Comparison of ENCODE assay signal across 17 cellular contexts in genomic region chr10:70048309-70048708, GRCh38. TPM values are rescaled to one million over a fixed set of nuclear protein-coding genes. Genes with fewer than 3 reads are reported as not detected.
DNase-seq lines count a peak whose midpoint lies in the region; ATAC-seq, FAIRE-seq and TF ChIP-seq lines count a peak whose summit lies in the region.
"Had no signal": no experiment of that assay in that cellular context is flagged by ENCODE, and none has a peak within 500 bp of the region (broad histone marks: within the 10 kb centered on the region; RNA-seq: fewer than 3 reads in every experiment).

No MANE protein-coding gene starts in this region.

- H3K4me1 ChIP-seq in astrocyte (ENCODE audit: insufficient read depth, low read length) (no peaks in the 10 kb centered on the region), liver (ENCODE audit: control insufficient read depth in 4 of 4, insufficient read depth in 4 of 4, low read length in 3 of 4) (peaks cover 6 to 12% (median 9%) of the 10 kb centered on the region in 4 donors), trophoblast cell (ENCODE audit: control insufficient read depth in 1 of 2, insufficient read depth in 2 of 2, low read length in 2 of 2) (no peaks in the 10 kb centered on the region), uterus (no peaks in the 10 kb centered on the region)
- H3K4me1 ChIP-seq: A549 had no signal

- H4K8ac ChIP-seq in trophoblast cell (ENCODE audit: low read depth, low read length): no peak overlapping the region

- TF ChIP-seq POLR2A in uterus (IDR thresholded peaks at IDR 0.05): no peak

- DNase-seq in NCI-H1048 (lab: John Stamatoyannopoulos, UW) (peak; percentile 84), astrocyte (ENCODE audit: low read depth) (no peak), trophoblast cell (no peak), uterus (no peak)
- DNase-seq in stimulated activated CD8-positive, alpha-beta memory T cell treated with anti-CD3 and anti-CD28 coated beads, Interleukin-4, amount 100 ng/mL, for 48 hours: no peak
- DNase-seq: AML-193; CD4-positive, CD25-positive, alpha-beta regulatory T cell; DMS 273 treated with DMSO at 0.1 percent for 48 hours had no signal

- peaks cover 17% of the 10 kb centered on the region for H3K27me3 ChIP-seq in astrocyte (ENCODE audit: insufficient read depth, low read length)
- peaks cover 0 to 3% (median 0%) of the 10 kb centered on the region in 4 donors for H3K27me3 ChIP-seq in liver (ENCODE audit: control insufficient read depth in 4 of 4, insufficient read depth in 4 of 4, low read length in 3 of 4)
- peaks cover 15% of the 10 kb centered on the region for H3K27me3 ChIP-seq in trophoblast cell (ENCODE audit: insufficient read depth, low read length)
- no peaks in the 10 kb centered on the region for H3K27me3 ChIP-seq in uterus

- H2AFZ ChIP-seq in astrocyte (ENCODE audit: low read depth, low read length) (no peak overlapping the region), trophoblast cell (ENCODE audit: insufficient read depth, low read length, poor library complexity) (no peak overlapping the region)

- no peak overlapping the region for H4K12ac ChIP-seq in trophoblast cell (ENCODE audit: low read depth, low read length)

- H3K36me3 Mint-ChIP-seq in astrocyte (ENCODE audit: low read depth, unreplicated experiment): no peaks in the 10 kb centered on the region
- H3K36me3 Mint-ChIP-seq: CD4-positive, CD25-positive, alpha-beta regulatory T cell had no signal

- no peak for ATAC-seq in HG02642 (IDR thresholded peaks at IDR 0.05; ENCODE audit: poor library complexity, unreplicated experiment)
- ATAC-seq: A549, GM12878 had no signal

- H2AK5ac ChIP-seq in trophoblast cell (ENCODE audit: low read length): no peak overlapping the region

- H3K4me2 ChIP-seq in astrocyte (ENCODE audit: low read length) (no peak overlapping the region), trophoblast cell (ENCODE audit: low read length) (no peak overlapping the region)
- H3K4me2 ChIP-seq: A549; BLaER1 treated with 17β-estradiol and CSF1 and Interleukin-3, amounts not matched to agents 10 nM and 100 nM had no signal

- peaks cover 12% of the 10 kb centered on the region for H3K27me3 Mint-ChIP-seq in astrocyte (ENCODE audit: low read depth, unreplicated experiment)

- no peak overlapping the region for H2BK5ac ChIP-seq in trophoblast cell (ENCODE audit: low read depth, low read length, poor library complexity)

- H3K9ac ChIP-seq in astrocyte (ENCODE audit: low read length): no peak overlapping the region
- H3K9ac ChIP-seq in liver (ENCODE audit: low read depth in 1 of 2, low read length in 2 of 2): no peak overlapping the region
- peak overlapping the region; percentile 67 for H3K9ac ChIP-seq in trophoblast cell (ENCODE audit: low read length)
- H3K9ac ChIP-seq: BLaER1 treated with 17β-estradiol and CSF1 and Interleukin-3, amounts not matched to agents 10 nM and 100 nM had no signal

- TF ChIP-seq CTCF in astrocyte (IDR thresholded peaks at IDR 0.05; ENCODE audit: insufficient read depth, low read depth, low read length): no peak
- TF ChIP-seq CTCF in liver (IDR thresholded peaks at IDR 0.05; ENCODE audit: low read depth, low read length, missing input control): no peak
- TF ChIP-seq CTCF in uterus (IDR thresholded peaks at IDR 0.05): no peak

- H4K91ac ChIP-seq in trophoblast cell (ENCODE audit: low read depth, low read length): no peak overlapping the region

- peak overlapping the region; percentile 47 for H3K27ac Mint-ChIP-seq in astrocyte (ENCODE audit: unreplicated experiment)
- H3K27ac Mint-ChIP-seq: CD4-positive, CD25-positive, alpha-beta regulatory T cell had no signal

- H3K4me3 ChIP-seq in astrocyte (ENCODE audit: insufficient read depth, low read depth, low read length) (no peak overlapping the region), liver (ENCODE audit: low read depth in 1 of 3, low read length in 3 of 3) (no peak overlapping the region), trophoblast cell (ENCODE audit: low read depth, low read length) (no peak overlapping the region), uterus (no peak overlapping the region)
- H3K4me3 ChIP-seq: A549; BLaER1 treated with 17β-estradiol and CSF1 and Interleukin-3, amounts not matched to agents 10 nM and 100 nM; GM12878; HAP-1 had no signal

- intact Hi-C loops in uterus (cut with DNase I; ENCODE audit: low total_unique reads): no loop called here

- no peaks in the 10 kb centered on the region for H3K36me3 ChIP-seq in astrocyte (ENCODE audit: insufficient read depth, low read length)
- no peaks in the 10 kb centered on the region for H3K36me3 ChIP-seq in liver (ENCODE audit: control insufficient read depth in 4 of 4, insufficient read depth in 3 of 4, low read depth in 1 of 4, low read length in 3 of 4)
- no peaks in the 10 kb centered on the region for H3K36me3 ChIP-seq in trophoblast cell (ENCODE audit: control insufficient read depth in 1 of 2, insufficient read depth in 2 of 2, low read length in 2 of 2)
- H3K36me3 ChIP-seq in uterus: no peaks in the 10 kb centered on the region
- H3K36me3 ChIP-seq: BLaER1 treated with 17β-estradiol and CSF1 and Interleukin-3, amounts not matched to agents 10 nM and 100 nM; HAP-1 had no signal

- H3K4ac ChIP-seq in trophoblast cell (ENCODE audit: low read depth, low read length): no peak overlapping the region

- no peak overlapping the region for H3K23ac ChIP-seq in trophoblast cell (ENCODE audit: low read length)

- H3K9me3 Mint-ChIP-seq in astrocyte (ENCODE audit: unreplicated experiment): peaks cover 2% of the 10 kb centered on the region

- H3K14ac ChIP-seq in trophoblast cell (ENCODE audit: low read length): no peak overlapping the region

- no peaks in the 10 kb centered on the region for H3K79me2 ChIP-seq in astrocyte (ENCODE audit: insufficient read depth, low read length)
- H3K79me2 ChIP-seq in trophoblast cell (ENCODE audit: control insufficient read depth, insufficient read depth, low read length, poor library complexity): peaks cover 3% of the 10 kb centered on the region

- no peaks in the 10 kb centered on the region for H4K20me1 ChIP-seq in astrocyte (ENCODE audit: insufficient read depth, low read length)
- H4K20me1 ChIP-seq: BLaER1 treated with 17β-estradiol and CSF1 and Interleukin-3, amounts not matched to agents 10 nM and 100 nM had no signal

- WGBS in liver: 54% methylated on average over 4 of the region's 4 CpGs
- no CpG with 5 or more reads among the region's 4 CpGs for whole genome bisulfite sequencing in trophoblast cell (ENCODE audit: extremely low coverage, insufficient coverage, insufficient read length)

- H3K4me3 Mint-ChIP-seq in astrocyte (ENCODE audit: unreplicated experiment): no peak overlapping the region
- H3K4me3 Mint-ChIP-seq: CD4-positive, CD25-positive, alpha-beta regulatory T cell had no signal

- TF ChIP-seq RAD21 in liver (IDR thresholded peaks at IDR 0.05): no peak

- no peak overlapping the region for H2BK12ac ChIP-seq in trophoblast cell (ENCODE audit: low read length)

- H3K27ac ChIP-seq in astrocyte (ENCODE audit: low read depth, low read length) (no peak overlapping the region), liver (ENCODE audit: low read depth in 1 of 2, low read length in 2 of 2) (no peak overlapping the region), trophoblast cell (ENCODE audit: low read depth, low read length) (no peak overlapping the region), uterus (no peak overlapping the region)
- H3K27ac ChIP-seq: A549; BLaER1 treated with 17β-estradiol and CSF1 and Interleukin-3, amounts not matched to agents 10 nM and 100 nM had no signal

- peaks cover 6% of the 10 kb centered on the region for H3K79me1 ChIP-seq in trophoblast cell (ENCODE audit: low read length)

- no peak overlapping the region for H2BK120ac ChIP-seq in trophoblast cell (ENCODE audit: insufficient read depth, low read length, poor library complexity)

- H3K9me3 ChIP-seq in astrocyte (ENCODE audit: insufficient read depth, low read depth, low read length) (no peaks in the 10 kb centered on the region), liver (ENCODE audit: control insufficient read depth in 4 of 4, low read length in 3 of 4) (no peaks in the 10 kb centered on the region), trophoblast cell (ENCODE audit: insufficient read depth, low read depth, low read length) (no peaks in the 10 kb centered on the region), uterus (no peaks in the 10 kb centered on the region)
- H3K9me3 ChIP-seq: A549, HAP-1 had no signal

- no peak overlapping the region for H3K18ac ChIP-seq in trophoblast cell (ENCODE audit: low read length)

- no peak for FAIRE-seq in astrocyte (lab: Jason Lieb, UNC)
- FAIRE-seq: A549, GM12878, GM18507, GM19239, H1 had no signal

- no peaks in the 10 kb centered on the region for H3K4me1 Mint-ChIP-seq in astrocyte (ENCODE audit: low read depth, unreplicated experiment)

TF ChIP-seq in liver, 16 proteins besides CTCF, POLR2A, EP300 and RAD21 (continues in another document):
- TF ChIP-seq ATF3 (IDR thresholded peaks at IDR 0.05) (no peak), NR2F2 (IDR thresholded peaks at IDR 0.05) (no peak), EGR1 (IDR thresholded peaks at IDR 0.05; ENCODE audit: low read depth in 2 of 2) (no peak), SP1 (IDR thresholded peaks at IDR 0.05) (peak; percentile 76), JUND (IDR thresholded peaks at IDR 0.05) (peak; percentile 30 to 67), HNF4G (IDR thresholded peaks at IDR 0.05) (peak; percentile 82), ZBTB33 (IDR thresholded peaks at IDR 0.05) (no peak), YY1 (IDR thresholded peaks at IDR 0.05) (no peak)

RNA-seq across cellular contexts. Expression of gene MACROH2A2, which starts 4.3 kb away (rescaled TPM):
- total RNA-seq in astrocyte (25.5 and 25.6 TPM in 2 replicates), liver (1 to 10 TPM; 3.3 to 7.2 TPM), uterus (10 to 100 TPM in 2 of 4 donors, 1 to 10 TPM in 2; 1.8 to 35.0 (median 9.4) TPM)
- polyA plus RNA-seq in liver: 1 to 10 TPM; 1.2 to 3.5 TPM
- polyA plus RNA-seq in trophoblast cell (2013): 18.0 and 18.7 TPM in 2 replicates
- total RNA-seq: GM12878 had no signal
